11 cellular contexts compared by ENCODE assay signal in the genomic region with DNA sequence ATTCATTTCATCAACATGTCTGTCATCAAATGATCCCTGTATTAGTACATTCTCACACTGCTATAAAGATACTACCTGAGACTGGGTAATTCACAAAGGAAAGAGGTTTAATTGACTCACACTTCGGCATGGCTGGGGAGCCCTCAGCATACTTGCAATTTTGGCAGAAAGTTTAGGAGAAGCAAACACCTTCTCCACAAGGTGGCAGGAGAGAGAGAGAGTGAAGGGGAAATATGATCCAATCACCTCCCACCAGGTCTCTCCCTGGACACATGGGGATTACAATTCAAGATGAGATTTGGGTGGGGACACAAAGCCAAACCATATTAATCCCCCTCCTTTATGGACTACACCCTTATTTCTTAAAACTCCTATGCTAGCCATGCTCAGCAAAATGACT.
DNase-seq lines count a peak whose midpoint lies in the region; ATAC-seq and TF ChIP-seq lines count a peak whose summit lies in the region.
"Had no signal": no experiment of that assay in that cellular context is flagged by ENCODE, and none has a peak within 500 bp of the region (broad histone marks: within the 10 kb centered on the region; RNA-seq: fewer than 3 reads in every experiment).

No MANE protein-coding gene starts in this region.

- no peaks in the 10 kb centered on the region for H3K4me1 ChIP-seq in heart right ventricle

- no peaks in the 10 kb centered on the region for H3K36me3 Mint-ChIP-seq in type B pancreatic cell
- H3K36me3 Mint-ChIP-seq: activated CD8-positive, alpha-beta memory T cell treated with anti-CD3 and anti-CD28 coated beads, Interleukin-2, amount 10 ng/mL, durations not matched to agents 7 days and 5 days; CD8-positive, alpha-beta memory T cell had no signal

- WGBS in heart right ventricle, 2 donors, result 63 to 69% methylated on average over 1 of the region's 1 CpG

- no peaks in the 10 kb centered on the region for H3K27me3 Mint-ChIP-seq in type B pancreatic cell
- H3K27me3 Mint-ChIP-seq: activated CD8-positive, alpha-beta memory T cell treated with anti-CD3 and anti-CD28 coated beads, Interleukin-2, amount 10 ng/mL, durations not matched to agents 7 days and 5 days; CD8-positive, alpha-beta memory T cell had no signal

- H3K9me3 ChIP-seq in heart right ventricle, result no peaks in the 10 kb centered on the region

- no peaks in the 10 kb centered on the region for H3K36me3 ChIP-seq in heart right ventricle

- H3K4me3 Mint-ChIP-seq in type B pancreatic cell, result no peak overlapping the region
- H3K4me3 Mint-ChIP-seq: activated CD8-positive, alpha-beta memory T cell treated with anti-CD3 and anti-CD28 coated beads, Interleukin-2, amount 10 ng/mL, durations not matched to agents 7 days and 5 days; CD8-positive, alpha-beta memory T cell had no signal

- H3K4me3 ChIP-seq in heart right ventricle (no peak overlapping the region), fibroblast of villous mesenchyme (ENCODE audit: low read depth, low read length) (no peak overlapping the region)

- no peak overlapping the region for H3K27ac ChIP-seq in heart right ventricle

- TF ChIP-seq CTCF in heart right ventricle (IDR thresholded peaks at IDR 0.05) (peak in 5 of 9 donors; percentile 15 to 42 (median 23)), fibroblast of villous mesenchyme (IDR thresholded peaks at IDR 0.05; ENCODE audit: insufficient read depth, low read depth, low read length) (peak; percentile 24), type B pancreatic cell (conservative IDR thresholded peaks at IDR 0.05) (peak; percentile 61)

- H3K4me1 Mint-ChIP-seq in type B pancreatic cell (ENCODE audit: unreplicated experiment), result no peaks in the 10 kb centered on the region
- H3K4me1 Mint-ChIP-seq: activated CD8-positive, alpha-beta memory T cell treated with anti-CD3 and anti-CD28 coated beads, Interleukin-2, amount 10 ng/mL, durations not matched to agents 7 days and 5 days had no signal

- no peaks in the 10 kb centered on the region for H3K27me3 ChIP-seq in heart right ventricle

- H3K9me3 Mint-ChIP-seq in type B pancreatic cell, result no peaks in the 10 kb centered on the region

- intact Hi-C loops in heart right ventricle (cut with DNase I), result no loop called here
- intact Hi-C loops in left ventricle myocardium superior (cut with micrococcal nuclease), result no loop called here

- DNase-seq in heart right ventricle (no peak), left ventricle myocardium superior (no peak), RPMI8226 (peak; percentile 24), fibroblast of villous mesenchyme (ENCODE audit: low read depth) (peak; percentile 6), type B pancreatic cell (ENCODE audit: extremely low spot score, unreplicated experiment) (no peak)
- DNase-seq: activated CD8-positive, alpha-beta memory T cell treated with anti-CD3 and anti-CD28 coated beads, Interleukin-2, amount 10 ng/mL, durations not matched to agents 7 days and 5 days; CD8-positive, alpha-beta memory T cell; NCI-H2081 treated with DMSO at 0.1 percent for 48 hours had no signal

- ATAC-seq in heart right ventricle, result no peak
- ATAC-seq in left ventricle myocardium superior, result no peak
- ATAC-seq in HG02840 (IDR thresholded peaks at IDR 0.05; ENCODE audit: low FRiP score, unreplicated experiment), result no peak
- no peak for ATAC-seq in GM19463 (IDR thresholded peaks at IDR 0.05; ENCODE audit: unreplicated experiment)
- no peak for ATAC-seq in HG03469 (IDR thresholded peaks at IDR 0.05; ENCODE audit: unreplicated experiment)
- ATAC-seq: activated CD8-positive, alpha-beta memory T cell treated with anti-CD3 and anti-CD28 coated beads, Interleukin-2, amount 10 ng/mL, durations not matched to agents 7 days and 5 days had no signal

- H3K27ac Mint-ChIP-seq in type B pancreatic cell, result no peak overlapping the region
- H3K27ac Mint-ChIP-seq: activated CD8-positive, alpha-beta memory T cell treated with anti-CD3 and anti-CD28 coated beads, Interleukin-2, amount 10 ng/mL, durations not matched to agents 7 days and 5 days; CD8-positive, alpha-beta memory T cell had no signal

Comparison
In these comparisons a context has a peak if more than half of its experiments do, and no peak if none do; other contexts are left out.
1. DNase-seq: peak in RPMI8226 (single experiment) and fibroblast of villous mesenchyme (single experiment); none in heart right ventricle (0 of 2), left ventricle myocardium superior (single experiment) and type B pancreatic cell (single experiment).
2. Peak in every context shown above with its lines, with median percentiles within 50 percentile points of each other: CTCF ChIP-seq.